24 cellular contexts compared by ENCODE assay signal in the genomic region with DNA sequence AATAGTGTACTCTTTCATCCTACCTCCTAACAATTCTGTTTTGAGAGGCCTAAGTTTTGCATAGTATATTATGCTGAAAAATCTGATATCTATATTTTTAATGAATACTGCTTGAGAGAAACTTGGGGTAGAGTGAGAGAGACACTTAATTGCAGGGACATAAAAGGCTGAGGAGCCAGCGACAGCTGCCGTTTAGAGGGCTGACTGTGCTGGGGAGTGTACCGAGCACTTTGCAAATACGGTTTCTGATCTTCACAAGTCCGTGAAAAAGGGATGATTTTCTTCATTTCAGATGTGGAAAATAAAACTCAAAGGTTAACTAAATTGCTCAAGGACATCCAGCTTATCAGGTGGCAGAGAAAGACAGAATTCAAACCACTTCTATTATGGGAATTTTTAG.
"Had no signal": no experiment of that assay in that cellular context is flagged by ENCODE, and none has a peak within 500 bp of the region (broad histone marks: within the 10 kb centered on the region; RNA-seq: fewer than 3 reads in every experiment).

No MANE protein-coding gene starts in this region.

- H3K9me3 ChIP-seq: left lung, mucosa of descending colon, ovary, psoas muscle, sigmoid colon, suprapubic skin, thyroid gland, vagina had no signal

- H3K36me3 ChIP-seq: left lung, ovary, suprapubic skin, thyroid gland had no signal

- H3K4me1 ChIP-seq: left lung, psoas muscle, suprapubic skin, thyroid gland, vagina had no signal

- H3K27ac Mint-ChIP-seq: mesothelial cell of epicardium; naive thymus-derived CD8-positive, alpha-beta T cell; nephron progenitor cell; stimulated activated naive CD8-positive, alpha-beta T cell treated with anti-CD3 and anti-CD28 coated beads, Interleukin-15, amount 100 ng/mL, for 72 hours had no signal

- H3K9me3 Mint-ChIP-seq: mesothelial cell of epicardium; naive thymus-derived CD8-positive, alpha-beta T cell; nephron progenitor cell; stimulated activated naive CD8-positive, alpha-beta T cell treated with anti-CD3 and anti-CD28 coated beads, Interleukin-15, amount 100 ng/mL, for 72 hours had no signal

- ATAC-seq: left lung; mucosa of descending colon; naive thymus-derived CD8-positive, alpha-beta T cell; psoas muscle; right cardiac atrium; stimulated activated naive CD8-positive, alpha-beta T cell treated with anti-CD3 and anti-CD28 coated beads, Interleukin-15, amount 100 ng/mL, for 72 hours had no signal

- H3K4me3 Mint-ChIP-seq: mesothelial cell of epicardium; naive thymus-derived CD8-positive, alpha-beta T cell; nephron progenitor cell; stimulated activated naive CD8-positive, alpha-beta T cell treated with anti-CD3 and anti-CD28 coated beads, Interleukin-15, amount 100 ng/mL, for 72 hours had no signal

- DNase-seq: dorsolateral prefrontal cortex; effector CD4-positive, alpha-beta T cell; left lung; mesenchymal stem cell; mucosa of descending colon; naive thymus-derived CD8-positive, alpha-beta T cell; nephron progenitor cell; nucleus accumbens; ovary; posterior cingulate gyrus; psoas muscle; right cardiac atrium; sigmoid colon; small intestine; stimulated activated CD4-positive, alpha-beta T cell treated with anti-CD3 and anti-CD28 coated beads, Interleukin-15, amount 100 ng/mL, for 24 hours; stimulated activated CD4-positive, alpha-beta T cell treated with anti-CD3 and anti-CD28 coated beads, Interleukin-2, amount 100 ng/mL, for 48 hours; stimulated activated CD8-positive, alpha-beta memory T cell treated with anti-CD3 and anti-CD28 coated beads, Interleukin-4, amount 100 ng/mL, for 48 hours; stimulated activated naive CD4-positive, alpha-beta T cell; stimulated activated naive CD8-positive, alpha-beta T cell treated with anti-CD3 and anti-CD28 coated beads, Interleukin-15, amount 100 ng/mL, for 72 hours; thyroid gland; trophoblast cell had no signal

- H3K27me3 ChIP-seq: dorsolateral prefrontal cortex, left lung, ovary, sigmoid colon, suprapubic skin, thyroid gland, vagina had no signal

- H3K4me3 ChIP-seq: dorsolateral prefrontal cortex, left lung, mucosa of descending colon, ovary, psoas muscle, sigmoid colon, suprapubic skin, thyroid gland, vagina had no signal

- H3K27me3 Mint-ChIP-seq: stimulated activated naive CD8-positive, alpha-beta T cell treated with anti-CD3 and anti-CD28 coated beads, Interleukin-15, amount 100 ng/mL, for 72 hours had no signal
